27 cellular contexts compared by ENCODE assay signal in genomic region chr11:109193880-109194279, GRCh38.
"Had no signal": no experiment of that assay in that cellular context is flagged by ENCODE, and none has a peak within 500 bp of the region (broad histone marks: within the 10 kb centered on the region; RNA-seq: fewer than 3 reads in every experiment).

No MANE protein-coding gene starts in this region.

- H2AFZ ChIP-seq: neural progenitor cell, parathyroid adenoma had no signal

- H3K27ac ChIP-seq: neural progenitor cell, ovary, parathyroid adenoma, psoas muscle, skin epidermis, stomach, thoracic aorta, thyroid gland, tibial nerve, upper lobe of left lung, vagina had no signal

- H3K4me3 ChIP-seq: neural progenitor cell, ovary, psoas muscle, skin epidermis, smooth muscle cell, stomach, thoracic aorta, thyroid gland, tibial nerve, upper lobe of left lung, vagina had no signal

- DNase-seq: naive thymus-derived CD4-positive, alpha-beta T cell; natural killer cell; occipital lobe; ovary; posterior cingulate gyrus; psoas muscle; right cardiac atrium; stimulated activated CD4-positive, alpha-beta T cell treated with anti-CD3 and anti-CD28 coated beads, Interleukin-15, amount 100 ng/mL, for 24 hours; stimulated activated CD4-positive, alpha-beta T cell treated with anti-CD3 and anti-CD28 coated beads, Interleukin-2, amount 100 ng/mL, for 24 hours; stimulated activated CD4-positive, alpha-beta T cell treated with anti-CD3 and anti-CD28 coated beads, Interleukin-2, amount 100 ng/mL, for 48 hours; stimulated activated CD4-positive, alpha-beta T cell treated with anti-CD3 and anti-CD28 coated beads, Interleukin-4, amount 100 ng/mL, for 24 hours; stimulated activated naive B cell treated with anti-CD40 and anti-IgM and Interleukin-4, amounts not matched to agents 10 μg/mL and 1 μg/mL and 100 μg/mL, for 72 hours; stimulated activated naive CD4-positive, alpha-beta T cell treated with Interleukin-2 at 50 U/mL for 16 hours; stomach; thyroid gland; trophoblast cell; upper lobe of left lung had no signal

- H3K4me1 ChIP-seq: neural progenitor cell, parathyroid adenoma, psoas muscle, stomach, thyroid gland, tibial nerve, upper lobe of left lung, vagina had no signal

- H3K79me2 ChIP-seq: parathyroid adenoma had no signal

- H3K9ac ChIP-seq: neural progenitor cell, parathyroid adenoma had no signal

- H3K27me3 ChIP-seq: neural progenitor cell, ovary, stomach, thyroid gland, tibial nerve, upper lobe of left lung, vagina had no signal

- H3K4me2 ChIP-seq: neural progenitor cell, smooth muscle cell had no signal

- H3K9me3 ChIP-seq: ovary, psoas muscle, thyroid gland, vagina had no signal

- FAIRE-seq: urothelium cell line had no signal

- H3K36me3 ChIP-seq: neural progenitor cell, ovary, stomach, thoracic aorta, thyroid gland, tibial nerve, upper lobe of left lung, vagina had no signal

- ATAC-seq: naive thymus-derived CD4-positive, alpha-beta T cell; natural killer cell; psoas muscle; right cardiac atrium; sciatic nerve; stimulated activated effector memory CD8-positive, alpha-beta T cell treated with anti-CD3 and anti-CD28 coated beads, Interleukin-12 subunit alpha, Interleukin-12 subunit beta, amount 100 ng/mL, for 72 hours; stimulated activated naive B cell treated with anti-CD40 and anti-IgM and Interleukin-4, amounts not matched to agents 10 μg/mL and 1 μg/mL and 100 μg/mL, for 72 hours had no signal
